In the genomic region with DNA sequence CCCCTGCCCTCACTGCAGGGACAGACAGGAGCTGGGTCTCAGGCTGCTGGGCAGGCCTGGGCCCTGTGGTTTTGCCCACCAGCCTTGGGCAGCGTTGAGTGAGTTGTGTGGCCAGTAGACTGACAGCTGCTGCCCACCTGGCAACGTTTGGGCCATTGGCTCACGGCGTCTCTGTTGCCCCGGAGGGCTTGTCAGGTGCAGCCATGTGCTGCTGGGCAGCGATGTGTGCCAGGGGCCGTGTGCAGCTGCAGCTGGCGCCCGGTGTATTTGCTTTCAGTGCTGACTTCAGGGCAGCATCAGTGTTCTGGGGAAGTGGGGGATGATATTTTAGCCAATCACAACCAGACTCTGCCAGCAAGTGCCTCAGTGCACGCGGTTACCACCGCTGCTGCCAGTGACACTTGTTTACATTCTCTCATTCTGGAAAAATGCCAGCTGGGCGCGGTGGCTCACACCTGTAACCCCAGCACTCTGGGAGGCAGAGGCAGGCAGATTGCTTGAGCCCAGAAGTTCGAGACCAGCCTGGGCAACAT, we compare ENCODE assay signal across 12 cellular contexts. TPM values are rescaled to one million over a fixed set of nuclear protein-coding genes. Genes with fewer than 3 reads are reported as not detected.
DNase-seq lines count a peak whose midpoint lies in the region; ATAC-seq, FAIRE-seq and TF ChIP-seq lines count a peak whose summit lies in the region.
"Had no signal": no experiment of that assay in that cellular context is flagged by ENCODE, and none has a peak within 500 bp of the region (broad histone marks: within the 10 kb centered on the region; RNA-seq: fewer than 3 reads in every experiment).

No MANE protein-coding gene starts in this region.

- H3K23ac ChIP-seq in mesenchymal stem cell (ENCODE audit: low read length in 2 of 2): no peak overlapping the region

- H3K4me1 Mint-ChIP-seq in CD8-positive, alpha-beta memory T cell: peaks cover 27 to 66% (median 33%) of the 10 kb centered on the region in 3 donors

- peaks cover 34% of the 10 kb centered on the region; the same call in 1 of the 2 replicates for H4K20me1 ChIP-seq in HepG2 (ENCODE audit: insufficient read depth, low read length)

- H2BK12ac ChIP-seq in mesenchymal stem cell (ENCODE audit: low read length in 2 of 2): no peak overlapping the region

- 88% methylated on average over 9 of the region's 15 CpGs for WGBS in HepG2 (ENCODE audit: low lambda C conversion rate)
- 91% methylated on average over 15 of the region's 15 CpGs for WGBS in mesenchymal stem cell

- peaks cover 0 to 37% (median 4%) of the 10 kb centered on the region in 3 donors for H3K36me3 Mint-ChIP-seq in CD8-positive, alpha-beta memory T cell

- H3K9me3 ChIP-seq in CD8-positive, alpha-beta memory T cell (ENCODE audit: low read length): no peaks in the 10 kb centered on the region
- H3K9me3 ChIP-seq in Peyer's patch: no peaks in the 10 kb centered on the region
- no peaks in the 10 kb centered on the region for H3K9me3 ChIP-seq in HepG2 (ENCODE audit: low read length)
- no peaks in the 10 kb centered on the region for H3K9me3 ChIP-seq in BE2C
- no peaks in the 10 kb centered on the region for H3K9me3 ChIP-seq in mesenchymal stem cell (ENCODE audit: control insufficient read depth, low read length)
- H3K9me3 ChIP-seq: thyroid gland had no signal

- TF ChIP-seq CTCF in Peyer's patch (IDR thresholded peaks at IDR 0.05) (no peak), HepG2 (CRISPR knock-in tag; IDR thresholded peaks at IDR 0.05) (no peak), BE2C (IDR thresholded peaks at IDR 0.05; ENCODE audit: low read depth, low read length) (no peak)

- H3K27ac ChIP-seq in CD8-positive, alpha-beta memory T cell (ENCODE audit: low read depth, low read length): no peak overlapping the region
- no peak overlapping the region for H3K27ac ChIP-seq in Peyer's patch
- H3K27ac ChIP-seq in HepG2 (ENCODE audit: extremely low read length, insufficient read depth, low read length): no peak overlapping the region
- H3K27ac ChIP-seq in mesenchymal stem cell (ENCODE audit: low read length, poor library complexity, severe bottlenecking): no peak overlapping the region
- H3K27ac ChIP-seq: thyroid gland had no signal

- H3K27me3 ChIP-seq in CD8-positive, alpha-beta memory T cell (ENCODE audit: insufficient read depth, low read length, poor library complexity, severe bottlenecking): no peaks in the 10 kb centered on the region
- H3K27me3 ChIP-seq in Peyer's patch (no peaks in the 10 kb centered on the region), HepG2 (ENCODE audit: control insufficient read depth in 1 of 2, insufficient read depth in 2 of 2, low read length in 2 of 2) (no peaks in the 10 kb centered on the region), BE2C (no peaks in the 10 kb centered on the region), mesenchymal stem cell (ENCODE audit: control insufficient read depth in 1 of 2, insufficient read depth in 1 of 2, low read length in 2 of 2) (no peaks in the 10 kb centered on the region)
- H3K27me3 ChIP-seq: thyroid gland had no signal

- DNase-seq in CD8-positive, alpha-beta memory T cell: peak; percentile 27 to 77 (median 64)
- DNase-seq in Peyer's patch: peak in 2 of 3 donors; percentile 55 to 71
- DNase-seq in HepG2 (ENCODE audit: low spot score): no peak
- DNase-seq in BE2C: no peak
- DNase-seq in amniotic stem cell (lab: John Stamatoyannopoulos, UW): no peak
- DNase-seq in mesenchymal stem cell: no peak
- DNase-seq: glutamatergic neuron had no signal

- intact Hi-C loops in HepG2 (cut with micrococcal nuclease; ENCODE audit: unreplicated experiment): no loop called here

- no peak overlapping the region for H3K4me3 ChIP-seq in CD8-positive, alpha-beta memory T cell (ENCODE audit: low read length)
- H3K4me3 ChIP-seq in Peyer's patch: no peak overlapping the region
- H3K4me3 ChIP-seq in HepG2 (replicated peaks in 1 of 3; ENCODE audit: insufficient read depth in 1 of 3, low read depth in 2 of 3, low read length in 3 of 3): no peak overlapping the region
- no peak overlapping the region for H3K4me3 ChIP-seq in BE2C (ENCODE audit: low read depth, low read length)
- H3K4me3 ChIP-seq in mesenchymal stem cell (ENCODE audit: insufficient read depth in 1 of 2, low read depth in 1 of 2, low read length in 2 of 2): peak overlapping the region in 1 of 2 experiments; percentile 34
- H3K4me3 ChIP-seq: thyroid gland had no signal

- TF ChIP-seq RAD21 in Ishikawa (IDR thresholded peaks at IDR 0.05; ENCODE audit: low read depth): no peak
- no peak for TF ChIP-seq RAD21 in HepG2 (CRISPR knock-in tag; IDR thresholded peaks at IDR 0.05)

- H3K14ac ChIP-seq in mesenchymal stem cell (ENCODE audit: low read length in 2 of 2): peak overlapping the region in 1 of 2 experiments; percentile 36

- H2BK15ac ChIP-seq in mesenchymal stem cell (ENCODE audit: low read depth, poor library complexity, severe bottlenecking): no peak overlapping the region

- peaks cover 19% of the 10 kb centered on the region for H3K4me1 ChIP-seq in CD8-positive, alpha-beta memory T cell (ENCODE audit: insufficient read depth, low read length)
- H3K4me1 ChIP-seq in Peyer's patch (peaks cover 0 to 38% (median 5%) of the 10 kb centered on the region in 4 donors), HepG2 (ENCODE audit: insufficient read depth, low read length) (peaks cover 15% of the 10 kb centered on the region), BE2C (peaks cover 15% of the 10 kb centered on the region), mesenchymal stem cell (ENCODE audit: control insufficient read depth, insufficient read depth, low read depth, low read length) (peaks cover 60% of the 10 kb centered on the region)

- ATAC-seq in HepG2 (no peak), GM21360 (IDR thresholded peaks at IDR 0.05; ENCODE audit: unreplicated experiment) (no peak)

- no peak overlapping the region for H2AK5ac ChIP-seq in mesenchymal stem cell (ENCODE audit: low read length, severe bottlenecking)

- H3K36me3 ChIP-seq in CD8-positive, alpha-beta memory T cell (ENCODE audit: insufficient read depth, low read length): no peaks in the 10 kb centered on the region
- H3K36me3 ChIP-seq in Peyer's patch (peaks cover 0 to 17% (median 0%) of the 10 kb centered on the region in 3 donors), HepG2 (replicated peaks in 1 of 2; ENCODE audit: control insufficient read depth in 1 of 2, insufficient read depth in 2 of 2, low read length in 2 of 2) (peaks cover 7 to 26% of the 10 kb centered on the region in 2 experiments; a peak in 4 of 5 replicates), BE2C (peaks cover 9% of the 10 kb centered on the region), mesenchymal stem cell (ENCODE audit: control insufficient read depth in 1 of 2, insufficient read depth in 2 of 2, low read depth in 1 of 2, low read length in 2 of 2) (peaks cover 4 to 71% of the 10 kb centered on the region in 2 experiments)
- H3K36me3 ChIP-seq: thyroid gland had no signal

- CTCF ChIA-PET in CD8-positive, alpha-beta memory T cell (lab: Charles Lee): interaction anchor here (1.9 kb wide), 1 partner anchor 16 kb away, joined by 5 read pairs; the partner anchor contains the start of gene DOHH
- CTCF ChIA-PET in HepG2 (lab: Yijun Ruan, JAX; ENCODE audit: low intra/inter-chr PET ratio, low total read pairs): no interaction called here

- no peak overlapping the region for H2BK5ac ChIP-seq in mesenchymal stem cell (ENCODE audit: low read depth, low read length, poor library complexity, severe bottlenecking)

- H3K18ac ChIP-seq in mesenchymal stem cell (ENCODE audit: low read depth in 1 of 2, low read length in 2 of 2): peak overlapping the region in 1 of 2 experiments; percentile 26

- H2AFZ ChIP-seq in HepG2 (ENCODE audit: low read length) (no peak overlapping the region), mesenchymal stem cell (ENCODE audit: low read depth, low read length) (no peak overlapping the region)

- H3K4me3 Mint-ChIP-seq in CD8-positive, alpha-beta memory T cell: peak overlapping the region in 2 of 7 donors; percentile 18 to 41
- H3K4me3 Mint-ChIP-seq: activated naive CD4-positive, alpha-beta T cell treated with anti-CD3 and anti-CD28 coated beads, Interleukin-2, amount 50 U/mL, for 24 hours had no signal

- TF ChIP-seq EP300 in Ishikawa (IDR thresholded peaks at IDR 0.05; ENCODE audit: borderline replicate concordance): no peak
- no peak for TF ChIP-seq EP300 in HepG2 (IDR thresholded peaks at IDR 0.05; ENCODE audit: low read depth in 2 of 2, low read length in 2 of 2)
- TF ChIP-seq EP300 in HepG2 (CRISPR knock-in tag; IDR thresholded peaks at IDR 0.05; ENCODE audit: borderline replicate concordance): no peak

- H3K27ac Mint-ChIP-seq in CD8-positive, alpha-beta memory T cell: peak overlapping the region in 6 of 8 donors; percentile 68 to 88 (median 86)
- H3K27ac Mint-ChIP-seq: activated naive CD4-positive, alpha-beta T cell treated with anti-CD3 and anti-CD28 coated beads, Interleukin-2, amount 50 U/mL, for 24 hours had no signal

- no peaks in the 10 kb centered on the region for H3K27me3 Mint-ChIP-seq in CD8-positive, alpha-beta memory T cell
- H3K27me3 Mint-ChIP-seq: activated naive CD4-positive, alpha-beta T cell treated with anti-CD3 and anti-CD28 coated beads, Interleukin-2, amount 50 U/mL, for 24 hours had no signal

- POLR2A ChIA-PET in CD8-positive, alpha-beta memory T cell (lab: Charles Lee): interaction anchor here (0.5 kb wide), 1 partner anchor 37 kb away, joined by 7 read pairs; no protein-coding TSS in a partner anchor
- POLR2A ChIA-PET in HepG2 (lab: Yijun Ruan, JAX): no interaction called here

- TF ChIP-seq POLR2A in Peyer's patch (IDR thresholded peaks at IDR 0.05) (no peak), HepG2 (IDR thresholded peaks at IDR 0.05; ENCODE audit: insufficient read depth in 1 of 2, low read depth in 2 of 2, low read length in 2 of 2) (no peak)

- BruUV-seq in HepG2 (replicated peaks; lab: Mats Ljungman, UMichigan): no TSS peak

- H3K9ac ChIP-seq in HepG2 (ENCODE audit: insufficient read depth, low read depth, low read length): no peak overlapping the region
- H3K9ac ChIP-seq in mesenchymal stem cell (ENCODE audit: low read length): no peak overlapping the region

- H3K9me3 Mint-ChIP-seq in CD8-positive, alpha-beta memory T cell: no peaks in the 10 kb centered on the region
- H3K9me3 Mint-ChIP-seq: activated naive CD4-positive, alpha-beta T cell treated with anti-CD3 and anti-CD28 coated beads, Interleukin-2, amount 50 U/mL, for 24 hours had no signal

- H3K4me2 ChIP-seq in HepG2 (ENCODE audit: low read depth, low read length) (no peak overlapping the region), mesenchymal stem cell (ENCODE audit: low read length, poor library complexity, severe bottlenecking) (no peak overlapping the region)

- in situ Hi-C loops in HepG2 (cut with HindIII; ENCODE audit: extremely low pct_ligation_motif_present, low pct_unique_long_range_greater_than_20kb): no loop called here

- no peak overlapping the region for H3K4ac ChIP-seq in mesenchymal stem cell (ENCODE audit: low read depth in 1 of 2, low read length in 2 of 2)

- no peak overlapping the region for H4K91ac ChIP-seq in mesenchymal stem cell (ENCODE audit: low read length)

- no peak overlapping the region for H2BK120ac ChIP-seq in mesenchymal stem cell (ENCODE audit: low read depth, low read length)

- no peak overlapping the region for H4K8ac ChIP-seq in mesenchymal stem cell (ENCODE audit: low read length)

- H3K79me1 ChIP-seq in mesenchymal stem cell (replicated peaks; ENCODE audit: low read length, poor library complexity, severe bottlenecking): peaks cover 16% of the 10 kb centered on the region

- peaks cover 58% of the 10 kb centered on the region for H3K79me2 ChIP-seq in HepG2 (ENCODE audit: insufficient read depth, low read length)

- FAIRE-seq in HepG2 (lab: Jason Lieb, UNC): no peak

RNA-seq across cellular contexts. Expression of gene FZR1, which starts 10.6 kb away (rescaled TPM):
- total RNA-seq in CD8-positive, alpha-beta memory T cell: 10 to 100 TPM; 36.7 to 36.9 TPM
- polyA plus RNA-seq in CD8-positive, alpha-beta memory T cell: 14.4 TPM
- 10 to 100 TPM; 24.8 to 75.1 (median 38.7) TPM for total RNA-seq in Peyer's patch
- total RNA-seq in HepG2 (2016; rRNA removed; fragmentation: Illumina TruSeq; extraction: Trizol): 18.3 and 29.0 TPM in 2 replicates
- 7.3 and 8.3 TPM in 2 replicates for total RNA-seq in HepG2 (2016; cell fraction: cytosol; rRNA removed; fragmentation: Illumina TruSeq; extraction: Trizol; ENCODE audit: low read depth)
- 14.2 and 28.7 TPM in 2 replicates for total RNA-seq in HepG2 (2016; cell fraction: insoluble cytoplasmic fraction; rRNA removed; fragmentation: Illumina TruSeq; extraction: Trizol)
- total RNA-seq in HepG2 (2016; cell fraction: membrane; rRNA removed; fragmentation: Illumina TruSeq; extraction: Trizol): 11.9 and 12.1 TPM in 2 replicates
- 13.9 and 16.7 TPM in 2 replicates for total RNA-seq in HepG2 (2016; cell fraction: nucleus; rRNA removed; fragmentation: Illumina TruSeq; extraction: Trizol)
- 30.8 and 39.2 TPM in 2 replicates for polyA plus RNA-seq in HepG2 (2011; rRNA removed)
- polyA plus RNA-seq in HepG2 (2011; cell fraction: cytosol; rRNA removed): 14.2 and 18.0 TPM in 2 replicates
- polyA plus RNA-seq in HepG2 (2011; cell fraction: nucleus; rRNA removed): 95.9 and 102 TPM in 2 replicates
- polyA plus RNA-seq in HepG2 (2012): 24.3 and 37.8 TPM in 2 replicates
- 1.6 and 2.9 TPM in 2 replicates for polyA plus RNA-seq in HepG2 (2016; cell fraction: cytosol; fragmentation: Illumina TruSeq; extraction: Trizol; ENCODE audit: low read depth)
- 17.3 and 26.9 TPM in 2 replicates for polyA plus RNA-seq in HepG2 (2016; cell fraction: insoluble cytoplasmic fraction; fragmentation: Illumina TruSeq; extraction: Trizol; ENCODE audit: low read depth)
- polyA plus RNA-seq in HepG2 (2016; cell fraction: membrane; fragmentation: Illumina TruSeq; extraction: Trizol; ENCODE audit: low read depth): 6.0 and 6.7 TPM in 2 replicates
- 52.3 and 54.5 TPM in 2 replicates for polyA plus RNA-seq in HepG2 (2016; cell fraction: nucleus; fragmentation: Illumina TruSeq; extraction: Trizol; ENCODE audit: insufficient read depth, low read depth)
- polyA minus RNA-seq in HepG2 (2011; rRNA and poly(A)+ RNA removed; ENCODE audit: low replicate concordance): 18.4 and 43.6 TPM in 2 replicates
- 15.1 and 16.5 TPM in 2 replicates for polyA minus RNA-seq in HepG2 (2011; cell fraction: cytosol; rRNA and poly(A)+ RNA removed)
- polyA minus RNA-seq in HepG2 (2011; cell fraction: nucleus; rRNA and poly(A)+ RNA removed): 17.9 and 24.6 TPM in 2 replicates
- 79.6 TPM for polyA plus RNA-seq in BE2C (2012; ENCODE audit: insufficient read depth, insufficient read length, low read depth)
- polyA plus RNA-seq in mesenchymal stem cell (2013, experiment 1 of 2): 30.7 TPM
- polyA plus RNA-seq in mesenchymal stem cell (2013, experiment 2 of 2): 28.8 TPM

RNA-seq across cellular contexts. Expression of gene DOHH, which starts 16.3 kb away (rescaled TPM):
- total RNA-seq in CD8-positive, alpha-beta memory T cell: 10 to 100 TPM; 21.3 to 21.4 TPM
- polyA plus RNA-seq in CD8-positive, alpha-beta memory T cell: 14.0 TPM
- total RNA-seq in Peyer's patch (10 to 100 TPM in 1 of 4 donors, 1 to 10 TPM in 3; 5.6 to 10.2 (median 9.5) TPM), HepG2 (2016; rRNA removed; fragmentation: Illumina TruSeq; extraction: Trizol) (10.3 and 13.7 TPM in 2 replicates)
- total RNA-seq in HepG2 (2016; cell fraction: cytosol; rRNA removed; fragmentation: Illumina TruSeq; extraction: Trizol; ENCODE audit: low read depth): 2.2 TPM in 2 replicates
- 10.1 and 13.2 TPM in 2 replicates for total RNA-seq in HepG2 (2016; cell fraction: insoluble cytoplasmic fraction; rRNA removed; fragmentation: Illumina TruSeq; extraction: Trizol)
- 5.2 and 7.2 TPM in 2 replicates for total RNA-seq in HepG2 (2016; cell fraction: membrane; rRNA removed; fragmentation: Illumina TruSeq; extraction: Trizol)
- total RNA-seq in HepG2 (2016; cell fraction: nucleus; rRNA removed; fragmentation: Illumina TruSeq; extraction: Trizol): 5.0 and 6.8 TPM in 2 replicates
- polyA plus RNA-seq in HepG2 (2011; rRNA removed): 3.5 and 4.8 TPM in 2 replicates
- 4.6 and 9.1 TPM in 2 replicates for polyA plus RNA-seq in HepG2 (2011; cell fraction: cytosol; rRNA removed)
- 7.4 and 8.4 TPM in 2 replicates for polyA plus RNA-seq in HepG2 (2011; cell fraction: nucleus; rRNA removed)
- 4.7 and 7.0 TPM in 2 replicates for polyA plus RNA-seq in HepG2 (2012)
- polyA plus RNA-seq in HepG2 (2016; cell fraction: cytosol; fragmentation: Illumina TruSeq; extraction: Trizol; ENCODE audit: low read depth): 1.5 and 2.2 TPM in 2 replicates
- polyA plus RNA-seq in HepG2 (2016; cell fraction: insoluble cytoplasmic fraction; fragmentation: Illumina TruSeq; extraction: Trizol; ENCODE audit: low read depth): 12.2 and 13.2 TPM in 2 replicates
- polyA plus RNA-seq in HepG2 (2016; cell fraction: membrane; fragmentation: Illumina TruSeq; extraction: Trizol; ENCODE audit: low read depth): 3.7 and 4.3 TPM in 2 replicates
- polyA plus RNA-seq in HepG2 (2016; cell fraction: nucleus; fragmentation: Illumina TruSeq; extraction: Trizol; ENCODE audit: insufficient read depth, low read depth): 10.0 and 11.0 TPM in 2 replicates
- 5.5 and 8.1 TPM in 2 replicates for polyA minus RNA-seq in HepG2 (2011; rRNA and poly(A)+ RNA removed; ENCODE audit: low replicate concordance)
- polyA minus RNA-seq in HepG2 (2011; cell fraction: cytosol; rRNA and poly(A)+ RNA removed): 4.5 and 6.8 TPM in 2 replicates
- 3.5 and 5.0 TPM in 2 replicates for polyA minus RNA-seq in HepG2 (2011; cell fraction: nucleus; rRNA and poly(A)+ RNA removed)
- 76.3 TPM for polyA plus RNA-seq in BE2C (2012; ENCODE audit: insufficient read depth, insufficient read length, low read depth)
- polyA plus RNA-seq in mesenchymal stem cell (2013, experiment 1 of 2): 4.2 TPM
- polyA plus RNA-seq in mesenchymal stem cell (2013, experiment 2 of 2): 3.8 TPM

RNA-seq across cellular contexts. Expression of gene TEKTIP1, which starts 22.2 kb away (rescaled TPM):
- 1 to 10 TPM; 1.0 to 1.2 TPM for total RNA-seq in CD8-positive, alpha-beta memory T cell
- polyA plus RNA-seq in CD8-positive, alpha-beta memory T cell: 0.38 TPM
- total RNA-seq in Peyer's patch: 10 to 100 TPM in 1 of 4 donors, 1 to 10 TPM in 2, not detected in 1; 1.8 to 11.1 (median 2.4) TPM
- total RNA-seq in HepG2 (2016; rRNA removed; fragmentation: Illumina TruSeq; extraction: Trizol): not detected in 2 replicates
- total RNA-seq in HepG2 (2016; cell fraction: cytosol; rRNA removed; fragmentation: Illumina TruSeq; extraction: Trizol; ENCODE audit: low read depth): not detected in 2 replicates
- not detected in 2 replicates for total RNA-seq in HepG2 (2016; cell fraction: insoluble cytoplasmic fraction; rRNA removed; fragmentation: Illumina TruSeq; extraction: Trizol)
- total RNA-seq in HepG2 (2016; cell fraction: membrane; rRNA removed; fragmentation: Illumina TruSeq; extraction: Trizol): not detected in 2 replicates
- not detected in 2 replicates for total RNA-seq in HepG2 (2016; cell fraction: nucleus; rRNA removed; fragmentation: Illumina TruSeq; extraction: Trizol)
- not detected in 2 replicates for polyA plus RNA-seq in HepG2 (2011; rRNA removed)
- polyA plus RNA-seq in HepG2 (2011; cell fraction: cytosol; rRNA removed): not detected in 2 replicates
- 0.32 TPM in 1 of 2 replicates, not detected in the other for polyA plus RNA-seq in HepG2 (2011; cell fraction: nucleus; rRNA removed)
- 0.24 and 0.35 TPM in 2 replicates for polyA plus RNA-seq in HepG2 (2012)
- polyA plus RNA-seq in HepG2 (2016; cell fraction: cytosol; fragmentation: Illumina TruSeq; extraction: Trizol; ENCODE audit: low read depth): not detected in 2 replicates
- polyA plus RNA-seq in HepG2 (2016; cell fraction: insoluble cytoplasmic fraction; fragmentation: Illumina TruSeq; extraction: Trizol; ENCODE audit: low read depth): not detected in 2 replicates
- polyA plus RNA-seq in HepG2 (2016; cell fraction: membrane; fragmentation: Illumina TruSeq; extraction: Trizol; ENCODE audit: low read depth): not detected in 2 replicates
- polyA plus RNA-seq in HepG2 (2016; cell fraction: nucleus; fragmentation: Illumina TruSeq; extraction: Trizol; ENCODE audit: insufficient read depth, low read depth): not detected in 2 replicates
- polyA minus RNA-seq in HepG2 (2011; rRNA and poly(A)+ RNA removed; ENCODE audit: low replicate concordance): not detected in 2 replicates
- polyA minus RNA-seq in HepG2 (2011; cell fraction: cytosol; rRNA and poly(A)+ RNA removed): not detected in 2 replicates
- not detected in 2 replicates for polyA minus RNA-seq in HepG2 (2011; cell fraction: nucleus; rRNA and poly(A)+ RNA removed)
- 6.1 TPM for polyA plus RNA-seq in BE2C (2012; ENCODE audit: insufficient read depth, insufficient read length, low read depth)
- not detected for polyA plus RNA-seq in mesenchymal stem cell (2013, experiment 1 of 2)
- polyA plus RNA-seq in mesenchymal stem cell (2013, experiment 2 of 2): not detected
- total RNA-seq: pulmonary artery endothelial cell had no signal

RNA-seq across cellular contexts. Expression of gene SMIM44, which starts 33.5 kb away (rescaled TPM):
- total RNA-seq in CD8-positive, alpha-beta memory T cell: not detected
- not detected for polyA plus RNA-seq in CD8-positive, alpha-beta memory T cell
- 10 to 100 TPM in 1 of 4 donors, 1 to 10 TPM in 1, not detected in 2; 5.4 to 11.0 TPM for total RNA-seq in Peyer's patch
- not detected in 2 replicates for total RNA-seq in HepG2 (2016; rRNA removed; fragmentation: Illumina TruSeq; extraction: Trizol)
- not detected in 2 replicates for total RNA-seq in HepG2 (2016; cell fraction: cytosol; rRNA removed; fragmentation: Illumina TruSeq; extraction: Trizol; ENCODE audit: low read depth)
- total RNA-seq in HepG2 (2016; cell fraction: insoluble cytoplasmic fraction; rRNA removed; fragmentation: Illumina TruSeq; extraction: Trizol): not detected in 2 replicates
- total RNA-seq in HepG2 (2016; cell fraction: membrane; rRNA removed; fragmentation: Illumina TruSeq; extraction: Trizol): not detected in 2 replicates
- total RNA-seq in HepG2 (2016; cell fraction: nucleus; rRNA removed; fragmentation: Illumina TruSeq; extraction: Trizol): not detected in 2 replicates
- polyA plus RNA-seq in HepG2 (2011; rRNA removed): not detected in 2 replicates
- not detected in 2 replicates for polyA plus RNA-seq in HepG2 (2011; cell fraction: cytosol; rRNA removed)
- not detected in 2 replicates for polyA plus RNA-seq in HepG2 (2011; cell fraction: nucleus; rRNA removed)
- polyA plus RNA-seq in HepG2 (2012): not detected in 2 replicates
- polyA plus RNA-seq in HepG2 (2016; cell fraction: cytosol; fragmentation: Illumina TruSeq; extraction: Trizol; ENCODE audit: low read depth): not detected in 2 replicates
- polyA plus RNA-seq in HepG2 (2016; cell fraction: insoluble cytoplasmic fraction; fragmentation: Illumina TruSeq; extraction: Trizol; ENCODE audit: low read depth): not detected in 2 replicates
- polyA plus RNA-seq in HepG2 (2016; cell fraction: membrane; fragmentation: Illumina TruSeq; extraction: Trizol; ENCODE audit: low read depth): not detected in 2 replicates
- not detected in 2 replicates for polyA plus RNA-seq in HepG2 (2016; cell fraction: nucleus; fragmentation: Illumina TruSeq; extraction: Trizol; ENCODE audit: insufficient read depth, low read depth)
- polyA minus RNA-seq in HepG2 (2011; rRNA and poly(A)+ RNA removed; ENCODE audit: low replicate concordance): not detected in 2 replicates
- not detected in 2 replicates for polyA minus RNA-seq in HepG2 (2011; cell fraction: cytosol; rRNA and poly(A)+ RNA removed)
- polyA minus RNA-seq in HepG2 (2011; cell fraction: nucleus; rRNA and poly(A)+ RNA removed): not detected in 2 replicates
- not detected for polyA plus RNA-seq in BE2C (2012; ENCODE audit: insufficient read depth, insufficient read length, low read depth)
- polyA plus RNA-seq in mesenchymal stem cell (2013, experiment 1 of 2): not detected
- not detected for polyA plus RNA-seq in mesenchymal stem cell (2013, experiment 2 of 2)
- total RNA-seq: pulmonary artery endothelial cell, thyroid gland had no signal

RNA-seq across cellular contexts. Expression of gene SMIM24, which starts 36.4 kb away (rescaled TPM):
- total RNA-seq in CD8-positive, alpha-beta memory T cell: not detected
- polyA plus RNA-seq in CD8-positive, alpha-beta memory T cell: 0.66 TPM
- 1,000 to 10,000 TPM in 1 of 4 donors, 100 to 1,000 TPM in 2, 10 to 100 TPM in 1; 75.9 to 1,153 (median 771) TPM for total RNA-seq in Peyer's patch
- total RNA-seq in HepG2 (2016; rRNA removed; fragmentation: Illumina TruSeq; extraction: Trizol): 47.4 and 70.6 TPM in 2 replicates
- total RNA-seq in HepG2 (2016; cell fraction: cytosol; rRNA removed; fragmentation: Illumina TruSeq; extraction: Trizol; ENCODE audit: low read depth): 29.6 and 43.2 TPM in 2 replicates
- 47.9 and 76.1 TPM in 2 replicates for total RNA-seq in HepG2 (2016; cell fraction: insoluble cytoplasmic fraction; rRNA removed; fragmentation: Illumina TruSeq; extraction: Trizol)
- total RNA-seq in HepG2 (2016; cell fraction: membrane; rRNA removed; fragmentation: Illumina TruSeq; extraction: Trizol): 38.7 and 54.4 TPM in 2 replicates
- total RNA-seq in HepG2 (2016; cell fraction: nucleus; rRNA removed; fragmentation: Illumina TruSeq; extraction: Trizol): 42.5 and 49.4 TPM in 2 replicates
- polyA plus RNA-seq in HepG2 (2011; rRNA removed): 9.0 and 11.2 TPM in 2 replicates
- polyA plus RNA-seq in HepG2 (2011; cell fraction: cytosol; rRNA removed): 9.6 and 9.7 TPM in 2 replicates
- polyA plus RNA-seq in HepG2 (2011; cell fraction: nucleus; rRNA removed): 3.7 and 4.5 TPM in 2 replicates
- polyA plus RNA-seq in HepG2 (2012): 11.7 and 27.5 TPM in 2 replicates
- 59.2 and 77.1 TPM in 2 replicates for polyA plus RNA-seq in HepG2 (2016; cell fraction: cytosol; fragmentation: Illumina TruSeq; extraction: Trizol; ENCODE audit: low read depth)
- 77.8 and 93.1 TPM in 2 replicates for polyA plus RNA-seq in HepG2 (2016; cell fraction: insoluble cytoplasmic fraction; fragmentation: Illumina TruSeq; extraction: Trizol; ENCODE audit: low read depth)
- 72.5 and 86.0 TPM in 2 replicates for polyA plus RNA-seq in HepG2 (2016; cell fraction: membrane; fragmentation: Illumina TruSeq; extraction: Trizol; ENCODE audit: low read depth)
- 132 and 146 TPM in 2 replicates for polyA plus RNA-seq in HepG2 (2016; cell fraction: nucleus; fragmentation: Illumina TruSeq; extraction: Trizol; ENCODE audit: insufficient read depth, low read depth)
- 0.51 and 3.8 TPM in 2 replicates for polyA minus RNA-seq in HepG2 (2011; rRNA and poly(A)+ RNA removed; ENCODE audit: low replicate concordance)
- polyA minus RNA-seq in HepG2 (2011; cell fraction: cytosol; rRNA and poly(A)+ RNA removed): 3.0 and 6.0 TPM in 2 replicates
- 0.64 and 1.4 TPM in 2 replicates for polyA minus RNA-seq in HepG2 (2011; cell fraction: nucleus; rRNA and poly(A)+ RNA removed)
- not detected for polyA plus RNA-seq in BE2C (2012; ENCODE audit: insufficient read depth, insufficient read length, low read depth)
- polyA plus RNA-seq in mesenchymal stem cell (2013, experiment 1 of 2): 0.18 TPM
- not detected for polyA plus RNA-seq in mesenchymal stem cell (2013, experiment 2 of 2)
- total RNA-seq: pulmonary artery endothelial cell, thyroid gland had no signal

Comparison
In these comparisons a context has a peak if more than half of its experiments do, and no peak if none do; other contexts are left out.
1. DNase-seq: peak in CD8-positive, alpha-beta memory T cell (5 of 5) and Peyer's patch (2 of 3); none in HepG2 (single experiment), BE2C (single experiment), amniotic stem cell (single experiment) and mesenchymal stem cell (single experiment).